In genomic region chr2:30150786-30151185, GRCh38 we compare ENCODE assay signal across 19 cellular contexts. TPM values are rescaled to one million over a fixed set of nuclear protein-coding genes. Genes with fewer than 3 reads are reported as not detected.
DNase-seq lines count a peak whose midpoint lies in the region; ATAC-seq and TF ChIP-seq lines count a peak whose summit lies in the region.
"Had no signal": no experiment of that assay in that cellular context is flagged by ENCODE, and none has a peak within 500 bp of the region (broad histone marks: within the 10 kb centered on the region; RNA-seq: fewer than 3 reads in every experiment).

No MANE protein-coding gene starts in this region.

- 82% methylated on average over 4 of the region's 4 CpGs for WGBS in smooth muscle cell (ENCODE audit: low lambda C conversion rate)
- no CpG with 5 or more reads among the region's 4 CpGs for WGBS in neuronal stem cell (ENCODE audit: extremely low coverage in 2 of 2, insufficient read length in 2 of 2, insufficient replicate concordance in 1 of 2), 2 donors

- no peak overlapping the region for H3K4ac ChIP-seq in neuronal stem cell (ENCODE audit: low read length)

- ATAC-seq in T-helper 17 cell (no peak), HG03175 (IDR thresholded peaks at IDR 0.05; ENCODE audit: unreplicated experiment) (no peak), HG03469 (IDR thresholded peaks at IDR 0.05; ENCODE audit: unreplicated experiment) (no peak)
- ATAC-seq: HCT116; left ventricle myocardium superior; stimulated activated effector memory CD8-positive, alpha-beta T cell treated with anti-CD3 and anti-CD28 coated beads, Interleukin-12 subunit alpha, Interleukin-12 subunit beta, amount 100 ng/mL, for 72 hours; upper lobe of right lung had no signal

- H4K8ac ChIP-seq in neuronal stem cell (ENCODE audit: low read depth, low read length), result no peak overlapping the region

- H2AFZ ChIP-seq in smooth muscle cell (ENCODE audit: low read depth) (no peak overlapping the region), neuronal stem cell (ENCODE audit: low read length) (no peak overlapping the region)

- H2AK5ac ChIP-seq in neuronal stem cell (ENCODE audit: low read depth, low read length), result no peak overlapping the region

- no peak overlapping the region for H3K4me3 Mint-ChIP-seq in activated CD4-positive, alpha-beta memory T cell treated with anti-CD3 and anti-CD28 coated beads for 36 hours
- H3K4me3 Mint-ChIP-seq in activated CD4-positive, alpha-beta memory T cell treated with anti-CD3 and anti-CD28 coated beads, Interleukin-2, amount 10 ng/mL, durations not matched to agents 7 days and 5 days, result no peak overlapping the region
- H3K4me3 Mint-ChIP-seq in T-helper 17 cell (peak overlapping the region; percentile 67), immature natural killer cell (peak overlapping the region in 2 of 5 donors; percentile 2 to 18)
- H3K4me3 Mint-ChIP-seq: stimulated activated effector memory CD8-positive, alpha-beta T cell treated with anti-CD3 and anti-CD28 coated beads, Interleukin-12 subunit alpha, Interleukin-12 subunit beta, amount 100 ng/mL, for 72 hours had no signal

- H3K79me1 ChIP-seq in neuronal stem cell (ENCODE audit: low read depth, low read length), result no peaks in the 10 kb centered on the region

- no peak overlapping the region for H2BK15ac ChIP-seq in neuronal stem cell (ENCODE audit: low read length)

- POLR2A ChIA-PET in activated CD4-positive, alpha-beta memory T cell treated with anti-CD3 and anti-CD28 coated beads for 36 hours (lab: Charles Lee), result interaction anchor here (1.1 to 5.3 kb wide), 2 partner anchors 14 to 82 kb away, joined by 6 to 43 read pairs; partner anchors contain the start of gene LBH
- POLR2A ChIA-PET in activated CD4-positive, alpha-beta memory T cell treated with anti-CD3 and anti-CD28 coated beads, Interleukin-2, amount 10 ng/mL, durations not matched to agents 7 days and 5 days (lab: Charles Lee), result interaction anchor here (1.1 to 7.0 kb wide), 2 partner anchors 79 to 83 kb away, joined by 3 to 53 read pairs; partner anchors contain the start of gene LBH

- H3K9ac ChIP-seq in smooth muscle cell (ENCODE audit: low read depth), result no peak overlapping the region
- no peak overlapping the region for H3K9ac ChIP-seq in neuronal stem cell (ENCODE audit: low read depth, low read length, poor library complexity)

- intact Hi-C loops in activated CD4-positive, alpha-beta memory T cell treated with anti-CD3 and anti-CD28 coated beads for 36 hours (cut with micrococcal nuclease), result no loop called here

- H3K23ac ChIP-seq in neuronal stem cell (ENCODE audit: low read depth, low read length, poor library complexity), result no peak overlapping the region

- no peaks in the 10 kb centered on the region for H3K9me3 Mint-ChIP-seq in activated CD4-positive, alpha-beta memory T cell treated with anti-CD3 and anti-CD28 coated beads for 36 hours
- no peaks in the 10 kb centered on the region for H3K9me3 Mint-ChIP-seq in activated CD4-positive, alpha-beta memory T cell treated with anti-CD3 and anti-CD28 coated beads, Interleukin-2, amount 10 ng/mL, durations not matched to agents 7 days and 5 days
- no peaks in the 10 kb centered on the region for H3K9me3 Mint-ChIP-seq in immature natural killer cell
- H3K9me3 Mint-ChIP-seq: activated T-cell treated with anti-CD3 and anti-CD28 coated beads, Interleukin-2, amount 50 U/mL, for 24 hours; stimulated activated effector memory CD8-positive, alpha-beta T cell treated with anti-CD3 and anti-CD28 coated beads, Interleukin-12 subunit alpha, Interleukin-12 subunit beta, amount 100 ng/mL, for 72 hours had no signal

- H3K27me3 Mint-ChIP-seq in activated CD4-positive, alpha-beta memory T cell treated with anti-CD3 and anti-CD28 coated beads for 36 hours, result no peaks in the 10 kb centered on the region
- H3K27me3 Mint-ChIP-seq in activated CD4-positive, alpha-beta memory T cell treated with anti-CD3 and anti-CD28 coated beads, Interleukin-2, amount 10 ng/mL, durations not matched to agents 7 days and 5 days, result no peaks in the 10 kb centered on the region
- H3K27me3 Mint-ChIP-seq in T-helper 17 cell, result no peaks in the 10 kb centered on the region
- peaks cover 45 to 61% (median 60%) of the 10 kb centered on the region in 3 donors for H3K27me3 Mint-ChIP-seq in immature natural killer cell (ENCODE audit: low read depth in 3 of 3)
- H3K27me3 Mint-ChIP-seq: activated T-cell treated with anti-CD3 and anti-CD28 coated beads, Interleukin-2, amount 50 U/mL, for 24 hours had no signal

- no peak overlapping the region for H3K14ac ChIP-seq in neuronal stem cell (ENCODE audit: low read length)

- peaks cover 68% of the 10 kb centered on the region for H3K79me2 ChIP-seq in smooth muscle cell (ENCODE audit: low read depth)

- CTCF ChIA-PET in activated CD4-positive, alpha-beta memory T cell treated with anti-CD3 and anti-CD28 coated beads for 36 hours (lab: Charles Lee), result interaction anchor here (0.9 to 7.2 kb wide), 10 partner anchors 8 to 1019 kb away, joined by 3 to 102 read pairs (median 4); no protein-coding TSS in a partner anchor
- CTCF ChIA-PET in activated CD4-positive, alpha-beta memory T cell treated with anti-CD3 and anti-CD28 coated beads, Interleukin-2, amount 10 ng/mL, durations not matched to agents 7 days and 5 days (lab: Charles Lee), result interaction anchor here (0.6 to 7.0 kb wide), 5 partner anchors 12 to 564 kb away, joined by 3 to 80 read pairs (median 3); no protein-coding TSS in a partner anchor

- no peak overlapping the region for H2BK120ac ChIP-seq in neuronal stem cell (ENCODE audit: low read depth, low read length)

- H2BK5ac ChIP-seq in neuronal stem cell (ENCODE audit: low read length), result no peak overlapping the region

- TF ChIP-seq CTCF in smooth muscle cell (IDR thresholded peaks at IDR 0.05; ENCODE audit: borderline replicate concordance, insufficient read depth, poor library complexity, severe bottlenecking), result no peak

- peaks cover 80% of the 10 kb centered on the region for H4K20me1 ChIP-seq in smooth muscle cell (ENCODE audit: low read depth)

- no peak overlapping the region for H2BK12ac ChIP-seq in neuronal stem cell (ENCODE audit: low read length)

- H3K27ac ChIP-seq in smooth muscle cell (ENCODE audit: low read depth), result peak overlapping the region; percentile 100
- no peak overlapping the region for H3K27ac ChIP-seq in neuronal stem cell (replicated peaks; ENCODE audit: low read length)
- H3K27ac ChIP-seq: upper lobe of right lung had no signal

- H3K18ac ChIP-seq in neuronal stem cell (ENCODE audit: low read length), result no peak overlapping the region

- H3K27me3 ChIP-seq in smooth muscle cell (ENCODE audit: low read depth), result no peaks in the 10 kb centered on the region
- H3K27me3 ChIP-seq in neuronal stem cell (ENCODE audit: control insufficient read depth in 3 of 3, insufficient read depth in 3 of 3, low read depth in 1 of 3, low read length in 3 of 3), result peaks cover 0 to 2% (median 0%) of the 10 kb centered on the region in 3 experiments
- H3K27me3 ChIP-seq: upper lobe of right lung had no signal

- H3K4me3 ChIP-seq in smooth muscle cell (no peak overlapping the region), neuronal stem cell (ENCODE audit: low read length in 2 of 2) (no peak overlapping the region)
- H3K4me3 ChIP-seq: upper lobe of right lung had no signal

- H3K9me3 ChIP-seq in T-helper 17 cell (ENCODE audit: control insufficient read depth, low read length, poor library complexity, severe bottlenecking), result no peaks in the 10 kb centered on the region
- H3K9me3 ChIP-seq in smooth muscle cell (replicated peaks; ENCODE audit: low read depth), result no peaks in the 10 kb centered on the region
- no peaks in the 10 kb centered on the region for H3K9me3 ChIP-seq in neuronal stem cell (replicated peaks in 1 of 2; ENCODE audit: control insufficient read depth in 2 of 2, insufficient read depth in 1 of 2, low read depth in 1 of 2, low read length in 2 of 2)
- H3K9me3 ChIP-seq: upper lobe of right lung had no signal

- H3K4me1 ChIP-seq in smooth muscle cell (ENCODE audit: low read depth), result peaks cover 37% of the 10 kb centered on the region
- peaks cover 5 to 8% of the 10 kb centered on the region in 2 donors for H3K4me1 ChIP-seq in neuronal stem cell (ENCODE audit: control insufficient read depth in 2 of 2, insufficient read depth in 1 of 2, low read depth in 1 of 2, low read length in 2 of 2)

- H3K4me2 ChIP-seq in smooth muscle cell (no peak overlapping the region), neuronal stem cell (ENCODE audit: insufficient read depth, low read length, poor library complexity, severe bottlenecking) (no peak overlapping the region)

- peaks cover 63% of the 10 kb centered on the region for H3K4me1 Mint-ChIP-seq in activated CD4-positive, alpha-beta memory T cell treated with anti-CD3 and anti-CD28 coated beads for 36 hours (ENCODE audit: low read depth)
- H3K4me1 Mint-ChIP-seq in activated CD4-positive, alpha-beta memory T cell treated with anti-CD3 and anti-CD28 coated beads, Interleukin-2, amount 10 ng/mL, durations not matched to agents 7 days and 5 days, result peaks cover 34% of the 10 kb centered on the region
- H3K4me1 Mint-ChIP-seq in T-helper 17 cell (peaks cover 44% of the 10 kb centered on the region), immature natural killer cell (peaks cover 54 to 75% of the 10 kb centered on the region in 2 donors)

- no peak for DNase-seq in activated CD4-positive, alpha-beta memory T cell treated with anti-CD3 and anti-CD28 coated beads for 36 hours
- no peak for DNase-seq in activated CD4-positive, alpha-beta memory T cell treated with anti-CD3 and anti-CD28 coated beads, Interleukin-2, amount 10 ng/mL, durations not matched to agents 7 days and 5 days
- DNase-seq in T-helper 17 cell (no peak), immature natural killer cell (peak; percentile 21 to 25 (median 22)), smooth muscle cell (lab: John Stamatoyannopoulos, UW; ENCODE audit: unreplicated experiment) (no peak), neuronal stem cell (ENCODE audit: low spot score) (no peak)
- DNase-seq: activated CD4-positive, alpha-beta T cell treated with anti-CD3 and anti-CD28 coated beads for 48 hours; activated T-cell treated with anti-CD3 and anti-CD28 coated beads, Interleukin-2, amount 50 U/mL, for 24 hours; foreskin melanocyte; GDM1; KG1; left ventricle myocardium superior; nucleus accumbens; SHP77 treated with DMSO at 0.1 percent for 48 hours; upper lobe of right lung had no signal

- H3F3A ChIP-seq in smooth muscle cell (ENCODE audit: low read depth), result peaks cover 7% of the 10 kb centered on the region

- no peaks in the 10 kb centered on the region for H3K36me3 ChIP-seq in smooth muscle cell (ENCODE audit: low read depth)
- peaks cover 0 to 13% of the 10 kb centered on the region in 2 donors for H3K36me3 ChIP-seq in neuronal stem cell (replicated peaks in 1 of 2; ENCODE audit: control insufficient read depth in 2 of 2, insufficient read depth in 2 of 2, low read length in 2 of 2)

- H4K91ac ChIP-seq in neuronal stem cell (ENCODE audit: low read depth, low read length, poor library complexity), result no peak overlapping the region

- H3K27ac Mint-ChIP-seq in activated CD4-positive, alpha-beta memory T cell treated with anti-CD3 and anti-CD28 coated beads for 36 hours, result peak overlapping the region; percentile 9
- no peak overlapping the region for H3K27ac Mint-ChIP-seq in activated CD4-positive, alpha-beta memory T cell treated with anti-CD3 and anti-CD28 coated beads, Interleukin-2, amount 10 ng/mL, durations not matched to agents 7 days and 5 days
- H3K27ac Mint-ChIP-seq in T-helper 17 cell (peak overlapping the region; percentile 93), immature natural killer cell (peak overlapping the region in 4 of 6 donors; percentile 13 to 93 (median 47))
- H3K27ac Mint-ChIP-seq: stimulated activated effector memory CD8-positive, alpha-beta T cell treated with anti-CD3 and anti-CD28 coated beads, Interleukin-12 subunit alpha, Interleukin-12 subunit beta, amount 100 ng/mL, for 72 hours had no signal

- peaks cover 11% of the 10 kb centered on the region for H3K36me3 Mint-ChIP-seq in activated CD4-positive, alpha-beta memory T cell treated with anti-CD3 and anti-CD28 coated beads for 36 hours
- peaks cover 30% of the 10 kb centered on the region for H3K36me3 Mint-ChIP-seq in activated CD4-positive, alpha-beta memory T cell treated with anti-CD3 and anti-CD28 coated beads, Interleukin-2, amount 10 ng/mL, durations not matched to agents 7 days and 5 days (ENCODE audit: low read depth)
- peaks cover 10% of the 10 kb centered on the region for H3K36me3 Mint-ChIP-seq in T-helper 17 cell (ENCODE audit: low read depth)
- peaks cover 6 to 18% (median 15%) of the 10 kb centered on the region in 3 donors for H3K36me3 Mint-ChIP-seq in immature natural killer cell

RNA-seq across cellular contexts. Expression of gene YPEL5, which starts 4.0 kb away (rescaled TPM):
- total RNA-seq in activated CD4-positive, alpha-beta memory T cell treated with anti-CD3 and anti-CD28 coated beads for 36 hours, result 10 to 100 TPM; 43.3 to 43.4 TPM
- 10 to 100 TPM; 51.2 to 52.9 TPM for total RNA-seq in activated CD4-positive, alpha-beta memory T cell treated with anti-CD3 and anti-CD28 coated beads, Interleukin-2, amount 10 ng/mL, durations not matched to agents 7 days and 5 days
- 100 to 1,000 TPM; 614 to 922 TPM for total RNA-seq in T-helper 17 cell
- polyA plus RNA-seq in immature natural killer cell, result 100 to 1,000 TPM; 110 to 163 (median 141) TPM
- total RNA-seq in smooth muscle cell, result 155 and 167 TPM in 2 replicates
- 95.7 and 120 TPM in 2 replicates for polyA plus RNA-seq in smooth muscle cell
- 43.6 TPM for polyA plus RNA-seq in neuronal stem cell (2013, experiment 1 of 2)
- polyA plus RNA-seq in neuronal stem cell (2013, experiment 2 of 2), result 43.0 TPM

Comparison
In these comparisons a context has a peak if more than half of its experiments do, and no peak if none do; other contexts are left out.
1. DNase-seq: peak in immature natural killer cell (3 of 3); none in activated CD4-positive, alpha-beta memory T cell treated with anti-CD3 and anti-CD28 coated beads for 36 hours (single experiment), activated CD4-positive, alpha-beta memory T cell treated with anti-CD3 and anti-CD28 coated beads, Interleukin-2, amount 10 ng/mL, durations not matched to agents 7 days and 5 days (single experiment), T-helper 17 cell (0 of 3), smooth muscle cell (single experiment) and neuronal stem cell (single experiment).